In the genomic region with DNA sequence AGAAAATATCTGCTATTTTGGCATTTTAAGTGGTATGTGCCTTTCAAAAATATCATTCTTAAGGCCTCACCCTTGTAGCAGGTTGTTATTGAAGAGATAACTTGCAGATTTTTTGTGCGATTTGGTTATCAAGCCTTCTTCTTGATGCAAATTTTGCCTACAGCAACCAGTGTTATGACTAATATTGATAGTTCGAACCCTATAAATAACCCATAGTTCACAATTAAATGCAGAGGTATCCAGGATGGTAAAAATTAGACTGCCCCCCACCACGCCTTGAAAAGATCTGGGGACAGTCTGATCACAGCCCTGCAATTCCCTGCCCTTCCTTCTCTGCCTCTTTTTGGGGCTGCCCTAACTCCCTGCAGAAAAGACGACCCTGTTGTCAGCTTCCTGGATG, we compare ENCODE assay signal across 21 cellular contexts. TPM values are rescaled to one million over a fixed set of nuclear protein-coding genes. Genes with fewer than 3 reads are reported as not detected.
DNase-seq lines count a peak whose midpoint lies in the region; ATAC-seq, FAIRE-seq and TF ChIP-seq lines count a peak whose summit lies in the region.
"Had no signal": no experiment of that assay in that cellular context is flagged by ENCODE, and none has a peak within 500 bp of the region (broad histone marks: within the 10 kb centered on the region; RNA-seq: fewer than 3 reads in every experiment).

No MANE protein-coding gene starts in this region.

- in situ Hi-C loops in HepG2 (cut with HindIII; ENCODE audit: extremely low pct_ligation_motif_present, low pct_unique_long_range_greater_than_20kb): no loop called here

- no peak for TF ChIP-seq CTCF in HepG2 (CRISPR knock-in tag; IDR thresholded peaks at IDR 0.05)
- TF ChIP-seq CTCF in right lobe of liver (IDR thresholded peaks at IDR 0.05): no peak
- TF ChIP-seq CTCF in heart left ventricle (IDR thresholded peaks at IDR 0.05): no peak
- no peak for TF ChIP-seq CTCF in MM.1S (IDR thresholded peaks at IDR 0.05; ENCODE audit: low read length)

- DNase-seq in HepG2 (ENCODE audit: low spot score) (no peak), right lobe of liver (no peak), heart left ventricle (no peak), substantia nigra (lab: John Stamatoyannopoulos, UW) (no peak), MM.1S (no peak)
- DNase-seq: Caco-2; CD4-positive, CD25-positive, alpha-beta regulatory T cell; DMS153; H9; MG63; NCI-H1105 treated with DMSO at 0.1 percent for 48 hours; NCI-H187; NCI-H446; NCI-H69; T-helper 2 cell had no signal

- intact Hi-C loops in HepG2 (cut with micrococcal nuclease; ENCODE audit: unreplicated experiment) (no loop called here), right lobe of liver (cut with DNase I) (no loop called here), heart left ventricle (cut with DNase I) (no loop called here)

- no peak for FAIRE-seq in HepG2 (lab: Jason Lieb, UNC)

- 53% methylated on average over 4 of the region's 4 CpGs for WGBS in HepG2 (ENCODE audit: low lambda C conversion rate)
- WGBS in right lobe of liver (ENCODE audit: insufficient coverage, low coverage, low lambda C conversion rate, missing lambda C conversion rate): 77% methylated on average over 4 of the region's 4 CpGs
- WGBS in heart left ventricle, 4 donors: 87 to 90% (median 88%) methylated on average over 4 of the region's 4 CpGs

- H3K79me2 ChIP-seq in HepG2 (ENCODE audit: insufficient read depth, low read length): no peaks in the 10 kb centered on the region
- H3K79me2 ChIP-seq in MM.1S (ENCODE audit: low read length): no peaks in the 10 kb centered on the region

- H3K36me3 ChIP-seq in HepG2 (replicated peaks in 1 of 2; ENCODE audit: control insufficient read depth in 1 of 2, insufficient read depth in 2 of 2, low read length in 2 of 2) (no peaks in the 10 kb centered on the region), right lobe of liver (no peaks in the 10 kb centered on the region), heart left ventricle (no peaks in the 10 kb centered on the region), MM.1S (replicated peaks; ENCODE audit: insufficient read depth, low read length) (no peaks in the 10 kb centered on the region)
- H3K36me3 ChIP-seq: MG63, SJSA1 had no signal

- H3K9ac ChIP-seq in HepG2 (ENCODE audit: insufficient read depth, low read depth, low read length) (no peak overlapping the region), MM.1S (ENCODE audit: low read length) (no peak overlapping the region)
- H3K9ac ChIP-seq: KMS-11 had no signal

- CTCF ChIA-PET in HepG2 (lab: Yijun Ruan, JAX; ENCODE audit: low intra/inter-chr PET ratio, low total read pairs): no interaction called here

- H3K27ac ChIP-seq in HepG2 (ENCODE audit: extremely low read length, insufficient read depth, low read length) (no peak overlapping the region), right lobe of liver (no peak overlapping the region), heart left ventricle (no peak overlapping the region), substantia nigra (ENCODE audit: low read depth, low read length, poor library complexity, severe bottlenecking) (no peak overlapping the region), MM.1S (ENCODE audit: low read length) (no peak overlapping the region)
- H3K27ac ChIP-seq: 22Rv1, KMS-11, SJSA1 had no signal

- TF ChIP-seq RAD21 in HepG2 (CRISPR knock-in tag; IDR thresholded peaks at IDR 0.05): no peak

- no peaks in the 10 kb centered on the region for H3K9me2 ChIP-seq in MM.1S (replicated peaks; ENCODE audit: insufficient read depth, low read length)

- H2AFZ ChIP-seq in HepG2 (ENCODE audit: low read length): no peak overlapping the region
- no peak overlapping the region for H2AFZ ChIP-seq in MM.1S (ENCODE audit: low read length)

- H3K4me1 ChIP-seq in HepG2 (ENCODE audit: insufficient read depth, low read length) (peaks cover 30% of the 10 kb centered on the region), right lobe of liver (no peaks in the 10 kb centered on the region), heart left ventricle (no peaks in the 10 kb centered on the region), MM.1S (ENCODE audit: low read length) (no peaks in the 10 kb centered on the region)
- H3K4me1 ChIP-seq: Caco-2, SJSA1 had no signal

- TF ChIP-seq EP300 in HepG2 (IDR thresholded peaks at IDR 0.05; ENCODE audit: low read depth in 2 of 2, low read length in 2 of 2) (no peak), HepG2 (CRISPR knock-in tag; IDR thresholded peaks at IDR 0.05; ENCODE audit: borderline replicate concordance) (no peak)

- POLR2A ChIA-PET in HepG2 (lab: Yijun Ruan, JAX): no interaction called here

- ATAC-seq in HepG2 (no peak; the same call in 2 of the 3 replicates), right lobe of liver (no peak), GM19351 (IDR thresholded peaks at IDR 0.05; ENCODE audit: unreplicated experiment) (peak; percentile 34), HG03354 (IDR thresholded peaks at IDR 0.05; ENCODE audit: poor library complexity, severe bottlenecking, unreplicated experiment) (peak; percentile 43), heart left ventricle (no peak), HG03378 (IDR thresholded peaks at IDR 0.05; ENCODE audit: unreplicated experiment) (no peak)

- no peaks in the 10 kb centered on the region for H3F3A ChIP-seq in MM.1S (ENCODE audit: insufficient read depth, low read length)

- no peaks in the 10 kb centered on the region for H4K20me1 ChIP-seq in HepG2 (ENCODE audit: insufficient read depth, low read length)
- no peaks in the 10 kb centered on the region for H4K20me1 ChIP-seq in MM.1S (ENCODE audit: insufficient read depth, low read length)

- TF ChIP-seq POLR2A in HepG2 (IDR thresholded peaks at IDR 0.05; ENCODE audit: insufficient read depth in 1 of 2, low read depth in 2 of 2, low read length in 2 of 2) (no peak), right lobe of liver (IDR thresholded peaks at IDR 0.05) (no peak), heart left ventricle (IDR thresholded peaks at IDR 0.05) (no peak)

- no peaks in the 10 kb centered on the region for H3K9me3 ChIP-seq in HepG2 (ENCODE audit: low read length)
- no peaks in the 10 kb centered on the region for H3K9me3 ChIP-seq in right lobe of liver
- no peaks in the 10 kb centered on the region for H3K9me3 ChIP-seq in heart left ventricle
- no peaks in the 10 kb centered on the region for H3K9me3 ChIP-seq in MM.1S (replicated peaks; ENCODE audit: insufficient read depth, low read length)
- H3K9me3 ChIP-seq: Caco-2, MG63, SJSA1 had no signal

- no TSS peak for BruUV-seq in HepG2 (replicated peaks; lab: Mats Ljungman, UMichigan)

- H3K4me3 ChIP-seq in HepG2 (replicated peaks in 1 of 3; ENCODE audit: insufficient read depth in 1 of 3, low read depth in 2 of 3, low read length in 3 of 3) (no peak overlapping the region), right lobe of liver (no peak overlapping the region), heart left ventricle (no peak overlapping the region), MM.1S (ENCODE audit: low read length) (no peak overlapping the region)
- H3K4me3 ChIP-seq: MG63, SJSA1 had no signal

- H3K4me2 ChIP-seq in HepG2 (ENCODE audit: low read depth, low read length): peak overlapping the region; percentile 34
- no peak overlapping the region for H3K4me2 ChIP-seq in MM.1S (ENCODE audit: low read depth, low read length)
- H3K4me2 ChIP-seq: KMS-11 had no signal

- no peaks in the 10 kb centered on the region for H3K27me3 ChIP-seq in HepG2 (ENCODE audit: control insufficient read depth in 1 of 2, insufficient read depth in 2 of 2, low read length in 2 of 2)
- H3K27me3 ChIP-seq in right lobe of liver: no peaks in the 10 kb centered on the region
- no peaks in the 10 kb centered on the region for H3K27me3 ChIP-seq in heart left ventricle
- no peaks in the 10 kb centered on the region for H3K27me3 ChIP-seq in MM.1S (replicated peaks; ENCODE audit: insufficient read depth, low read length)
- H3K27me3 ChIP-seq: MG63 had no signal

TF ChIP-seq in HepG2, 621 proteins besides CTCF, POLR2A, EP300 and RAD21:
- TF ChIP-seq PLRG1 (conservative IDR thresholded peaks at IDR 0.05) (no peak), MED1 (CRISPR knock-in tag; IDR thresholded peaks at IDR 0.05) (0 out of 2 replicates have a peak, but pooled peaks have one; percentile 22)

RNA-seq across cellular contexts. Expression of a gene that starts 28.4 kb away (rescaled TPM):
- total RNA-seq in HepG2 (2016; rRNA removed; fragmentation: Illumina TruSeq; extraction: Trizol): 14.2 and 23.4 TPM in 2 replicates
- 38.2 and 53.3 TPM in 2 replicates for total RNA-seq in HepG2 (2016; cell fraction: cytosol; rRNA removed; fragmentation: Illumina TruSeq; extraction: Trizol; ENCODE audit: low read depth)
- 13.2 and 22.4 TPM in 2 replicates for total RNA-seq in HepG2 (2016; cell fraction: insoluble cytoplasmic fraction; rRNA removed; fragmentation: Illumina TruSeq; extraction: Trizol)
- 12.4 and 13.4 TPM in 2 replicates for total RNA-seq in HepG2 (2016; cell fraction: membrane; rRNA removed; fragmentation: Illumina TruSeq; extraction: Trizol)
- 71.0 and 73.9 TPM in 2 replicates for total RNA-seq in HepG2 (2016; cell fraction: nucleus; rRNA removed; fragmentation: Illumina TruSeq; extraction: Trizol)
- polyA plus RNA-seq in HepG2 (2011; rRNA removed): 17.1 and 22.1 TPM in 2 replicates
- 5.9 and 10.7 TPM in 2 replicates for polyA plus RNA-seq in HepG2 (2011; cell fraction: cytosol; rRNA removed)
- 46.0 and 51.6 TPM in 2 replicates for polyA plus RNA-seq in HepG2 (2011; cell fraction: nucleus; rRNA removed)
- polyA plus RNA-seq in HepG2 (2012): 17.5 and 19.8 TPM in 2 replicates
- polyA plus RNA-seq in HepG2 (2016; cell fraction: cytosol; fragmentation: Illumina TruSeq; extraction: Trizol; ENCODE audit: low read depth): 0.33 and 0.40 TPM in 2 replicates
- polyA plus RNA-seq in HepG2 (2016; cell fraction: insoluble cytoplasmic fraction; fragmentation: Illumina TruSeq; extraction: Trizol; ENCODE audit: low read depth): 6.6 and 6.7 TPM in 2 replicates
- polyA plus RNA-seq in HepG2 (2016; cell fraction: membrane; fragmentation: Illumina TruSeq; extraction: Trizol; ENCODE audit: low read depth): 1.1 and 1.5 TPM in 2 replicates
- polyA plus RNA-seq in HepG2 (2016; cell fraction: nucleus; fragmentation: Illumina TruSeq; extraction: Trizol; ENCODE audit: insufficient read depth, low read depth): 16.3 and 19.9 TPM in 2 replicates
- 0.12 and 96.5 TPM in 2 replicates for polyA minus RNA-seq in HepG2 (2011; rRNA and poly(A)+ RNA removed; ENCODE audit: low replicate concordance)
- 28.1 and 39.1 TPM in 2 replicates for polyA minus RNA-seq in HepG2 (2011; cell fraction: cytosol; rRNA and poly(A)+ RNA removed)
- polyA minus RNA-seq in HepG2 (2011; cell fraction: nucleus; rRNA and poly(A)+ RNA removed): 471 and 523 TPM in 2 replicates
- total RNA-seq in right lobe of liver: 10 to 100 TPM; 15.5 to 56.4 (median 27.1) TPM
- total RNA-seq in heart left ventricle: 10 to 100 TPM; 10.6 to 37.9 (median 15.5) TPM
- polyA plus RNA-seq in heart left ventricle: 10 to 100 TPM in 1 of 2 donors, 1 to 10 TPM in 1; 3.9 to 10.8 TPM
- total RNA-seq: CD4-positive, CD25-positive, alpha-beta regulatory T cell had no signal
- polyA plus RNA-seq: CD4-positive, CD25-positive, alpha-beta regulatory T cell had no signal

Comparison
In these comparisons a context has a peak if more than half of its experiments do, and no peak if none do; other contexts are left out.
1. ATAC-seq: peak in GM19351 (single experiment) and HG03354 (single experiment); none in HepG2 (single experiment), right lobe of liver (0 of 4), heart left ventricle (0 of 4) and HG03378 (single experiment).